Comparison of ENCODE assay signal across 22 cellular contexts in the genomic region with DNA sequence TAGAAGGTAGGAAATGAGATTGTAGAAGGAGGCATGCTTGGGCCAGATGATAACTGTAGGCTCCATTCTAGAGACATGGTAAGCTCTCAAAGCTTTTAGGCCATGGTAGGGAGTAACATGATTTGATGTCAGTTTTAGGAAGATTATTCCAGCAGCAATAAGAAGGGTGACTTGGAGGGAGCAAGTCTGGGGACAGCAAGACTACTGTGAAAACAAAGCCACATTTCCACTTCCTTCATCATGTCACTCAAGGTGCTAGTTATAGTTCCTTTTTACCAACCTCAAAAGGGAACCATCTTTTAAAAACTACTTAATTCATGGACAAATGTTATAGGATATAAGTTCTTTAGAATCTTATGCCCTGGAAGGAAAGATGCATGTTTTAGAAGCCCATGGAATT. TPM values are rescaled to one million over a fixed set of nuclear protein-coding genes. Genes with fewer than 3 reads are reported as not detected.
DNase-seq lines count a peak whose midpoint lies in the region; ATAC-seq and TF ChIP-seq lines count a peak whose summit lies in the region.
"Had no signal": no experiment of that assay in that cellular context is flagged by ENCODE, and none has a peak within 500 bp of the region (broad histone marks: within the 10 kb centered on the region; RNA-seq: fewer than 3 reads in every experiment).

No MANE protein-coding gene starts in this region.

- no peak overlapping the region for H3K18ac ChIP-seq in trophoblast cell (ENCODE audit: low read length)

- H4K8ac ChIP-seq in trophoblast cell (ENCODE audit: low read depth, low read length), result no peak overlapping the region

- POLR2A ChIA-PET in activated CD4-positive, alpha-beta memory T cell treated with anti-CD3 and anti-CD28 coated beads, Interleukin-2, amount 10 ng/mL, durations not matched to agents 7 days and 5 days (lab: Charles Lee), result interaction anchor here (1.6 kb wide), 1 partner anchor 23 kb away, joined by 4 read pairs; no protein-coding TSS in a partner anchor
- POLR2A ChIA-PET in activated CD4-positive, alpha-beta memory T cell treated with anti-CD3 and anti-CD28 coated beads for 36 hours (lab: Charles Lee), result no interaction called here

- H3K27ac ChIP-seq in trophoblast cell (ENCODE audit: low read depth, low read length), result no peak overlapping the region
- H3K27ac ChIP-seq: coronary artery, upper lobe of right lung had no signal

- H2BK5ac ChIP-seq in trophoblast cell (ENCODE audit: low read depth, low read length, poor library complexity), result no peak overlapping the region

- no peak overlapping the region for H2AFZ ChIP-seq in trophoblast cell (ENCODE audit: insufficient read depth, low read length, poor library complexity)

- peaks cover 3% of the 10 kb centered on the region for H3K36me3 Mint-ChIP-seq in activated CD4-positive, alpha-beta memory T cell treated with anti-CD3 and anti-CD28 coated beads, Interleukin-2, amount 10 ng/mL, durations not matched to agents 7 days and 5 days (ENCODE audit: low read depth)
- H3K36me3 Mint-ChIP-seq in activated CD4-positive, alpha-beta memory T cell treated with anti-CD3 and anti-CD28 coated beads for 36 hours, result no peaks in the 10 kb centered on the region
- peaks cover 3 to 5% of the 10 kb centered on the region in 2 donors for H3K36me3 Mint-ChIP-seq in stimulated activated naive B cell treated with anti-CD40 and anti-IgM and Interleukin-4, amounts not matched to agents 10 μg/mL and 1 μg/mL and 100 μg/mL, for 72 hours
- H3K36me3 Mint-ChIP-seq: mesothelial cell of epicardium had no signal

- peaks cover 2% of the 10 kb centered on the region for H3K9me3 Mint-ChIP-seq in activated CD4-positive, alpha-beta memory T cell treated with anti-CD3 and anti-CD28 coated beads, Interleukin-2, amount 10 ng/mL, durations not matched to agents 7 days and 5 days
- H3K9me3 Mint-ChIP-seq in activated CD4-positive, alpha-beta memory T cell treated with anti-CD3 and anti-CD28 coated beads for 36 hours, result no peaks in the 10 kb centered on the region
- H3K9me3 Mint-ChIP-seq in stimulated activated naive B cell treated with anti-CD40 and anti-IgM and Interleukin-4, amounts not matched to agents 10 μg/mL and 1 μg/mL and 100 μg/mL, for 72 hours, result peaks cover 7 to 10% of the 10 kb centered on the region in 2 donors
- H3K9me3 Mint-ChIP-seq: CD8-positive, alpha-beta memory T cell; HFFc6 had no signal

- H3K23ac ChIP-seq in trophoblast cell (ENCODE audit: low read length), result no peak overlapping the region

- no peak overlapping the region for H2AK5ac ChIP-seq in trophoblast cell (ENCODE audit: low read length)

- H3K4me3 Mint-ChIP-seq in activated CD4-positive, alpha-beta memory T cell treated with anti-CD3 and anti-CD28 coated beads, Interleukin-2, amount 10 ng/mL, durations not matched to agents 7 days and 5 days, result no peak overlapping the region
- no peak overlapping the region for H3K4me3 Mint-ChIP-seq in activated CD4-positive, alpha-beta memory T cell treated with anti-CD3 and anti-CD28 coated beads for 36 hours
- H3K4me3 Mint-ChIP-seq in stimulated activated naive B cell treated with anti-CD40 and anti-IgM and Interleukin-4, amounts not matched to agents 10 μg/mL and 1 μg/mL and 100 μg/mL, for 72 hours, result no peak overlapping the region
- H3K4me3 Mint-ChIP-seq: CD8-positive, alpha-beta memory T cell; HFFc6; mesothelial cell of epicardium had no signal

- peaks cover 40% of the 10 kb centered on the region for H3K4me1 Mint-ChIP-seq in activated CD4-positive, alpha-beta memory T cell treated with anti-CD3 and anti-CD28 coated beads, Interleukin-2, amount 10 ng/mL, durations not matched to agents 7 days and 5 days
- peaks cover 18% of the 10 kb centered on the region for H3K4me1 Mint-ChIP-seq in activated CD4-positive, alpha-beta memory T cell treated with anti-CD3 and anti-CD28 coated beads for 36 hours (ENCODE audit: low read depth)
- H3K4me1 Mint-ChIP-seq in stimulated activated naive B cell treated with anti-CD40 and anti-IgM and Interleukin-4, amounts not matched to agents 10 μg/mL and 1 μg/mL and 100 μg/mL, for 72 hours, result peaks cover 29 to 48% of the 10 kb centered on the region in 2 donors

- no peaks in the 10 kb centered on the region for H3K9me3 ChIP-seq in trophoblast cell (ENCODE audit: insufficient read depth, low read depth, low read length)
- H3K9me3 ChIP-seq: upper lobe of right lung had no signal

- in situ Hi-C loops in KBM-7 (cut with MboI; ENCODE audit: low pct_unique_long_range_greater_than_20kb, low sequenced_read_pairs), result no loop called here

- no peaks in the 10 kb centered on the region for H3K79me2 ChIP-seq in trophoblast cell (ENCODE audit: control insufficient read depth, insufficient read depth, low read length, poor library complexity)

- H4K91ac ChIP-seq in trophoblast cell (ENCODE audit: low read depth, low read length), result no peak overlapping the region

- peak overlapping the region; percentile 49 for H3K27ac Mint-ChIP-seq in activated CD4-positive, alpha-beta memory T cell treated with anti-CD3 and anti-CD28 coated beads, Interleukin-2, amount 10 ng/mL, durations not matched to agents 7 days and 5 days
- no peak overlapping the region for H3K27ac Mint-ChIP-seq in activated CD4-positive, alpha-beta memory T cell treated with anti-CD3 and anti-CD28 coated beads for 36 hours
- peak overlapping the region; percentile 28 for H3K27ac Mint-ChIP-seq in stimulated activated naive B cell treated with anti-CD40 and anti-IgM and Interleukin-4, amounts not matched to agents 10 μg/mL and 1 μg/mL and 100 μg/mL, for 72 hours
- H3K27ac Mint-ChIP-seq: HFFc6, mesothelial cell of epicardium had no signal

- TF ChIP-seq CTCF in GM20000 (IDR thresholded peaks at IDR 0.05; ENCODE audit: extremely low read depth, missing control alignments), result no peak

- DNase-seq in activated CD4-positive, alpha-beta memory T cell treated with anti-CD3 and anti-CD28 coated beads, Interleukin-2, amount 10 ng/mL, durations not matched to agents 7 days and 5 days, result no peak
- DNase-seq in activated CD4-positive, alpha-beta memory T cell treated with anti-CD3 and anti-CD28 coated beads for 36 hours, result no peak
- DNase-seq in KBM-7 (peak; percentile 63), SKM-1 (lab: John Stamatoyannopoulos, UW; ENCODE audit: unreplicated experiment) (peak; percentile 72), D341Med (ENCODE audit: low spot score) (no peak), GM20000 (ENCODE audit: low spot score) (no peak), trophoblast cell (no peak)
- no peak for DNase-seq in stimulated activated naive B cell treated with anti-CD40 and anti-IgM and Interleukin-4, amounts not matched to agents 10 μg/mL and 1 μg/mL and 100 μg/mL, for 72 hours
- DNase-seq: activated CD4-positive, CD25-positive, alpha-beta regulatory T cell; CD8-positive, alpha-beta memory T cell; DND-41; foreskin fibroblast; HFFc6; hippocampal formation; kidney glomerular epithelial cell; NCI-H2171; retina; stimulated activated CD4-positive, alpha-beta T cell treated with anti-CD3 and anti-CD28 coated beads, Interleukin-12 subunit alpha, Interleukin-12 subunit beta, amount 100 ng/mL, for 4 hours; T-helper 1 cell; upper lobe of right lung had no signal

- H3K36me3 ChIP-seq in trophoblast cell (ENCODE audit: control insufficient read depth in 1 of 2, insufficient read depth in 2 of 2, low read length in 2 of 2), result no peaks in the 10 kb centered on the region
- H3K36me3 ChIP-seq: upper lobe of right lung had no signal

- H3K27me3 Mint-ChIP-seq in activated CD4-positive, alpha-beta memory T cell treated with anti-CD3 and anti-CD28 coated beads, Interleukin-2, amount 10 ng/mL, durations not matched to agents 7 days and 5 days, result no peaks in the 10 kb centered on the region
- H3K27me3 Mint-ChIP-seq in activated CD4-positive, alpha-beta memory T cell treated with anti-CD3 and anti-CD28 coated beads for 36 hours, result peaks cover 4% of the 10 kb centered on the region
- H3K27me3 Mint-ChIP-seq in stimulated activated naive B cell treated with anti-CD40 and anti-IgM and Interleukin-4, amounts not matched to agents 10 μg/mL and 1 μg/mL and 100 μg/mL, for 72 hours, result no peaks in the 10 kb centered on the region

- no peak overlapping the region for H3K14ac ChIP-seq in trophoblast cell (ENCODE audit: low read length)

- intact Hi-C loops in activated CD4-positive, alpha-beta memory T cell treated with anti-CD3 and anti-CD28 coated beads for 36 hours (cut with micrococcal nuclease), result no loop called here

- no peak overlapping the region for H4K12ac ChIP-seq in trophoblast cell (ENCODE audit: low read depth, low read length)

- peaks cover 0 to 3% of the 10 kb centered on the region in 2 experiments for H3K4me1 ChIP-seq in trophoblast cell (ENCODE audit: control insufficient read depth in 1 of 2, insufficient read depth in 2 of 2, low read length in 2 of 2)
- H3K4me1 ChIP-seq: upper lobe of right lung had no signal

- no peaks in the 10 kb centered on the region for H3K79me1 ChIP-seq in trophoblast cell (ENCODE audit: low read length)

- H2BK120ac ChIP-seq in trophoblast cell (ENCODE audit: insufficient read depth, low read length, poor library complexity), result no peak overlapping the region

- H3K4me3 ChIP-seq in trophoblast cell (ENCODE audit: low read depth, low read length), result no peak overlapping the region
- H3K4me3 ChIP-seq: coronary artery, upper lobe of right lung had no signal

- CTCF ChIA-PET in activated CD4-positive, alpha-beta memory T cell treated with anti-CD3 and anti-CD28 coated beads, Interleukin-2, amount 10 ng/mL, durations not matched to agents 7 days and 5 days (lab: Charles Lee), result no interaction called here
- CTCF ChIA-PET in activated CD4-positive, alpha-beta memory T cell treated with anti-CD3 and anti-CD28 coated beads for 36 hours (lab: Charles Lee), result no interaction called here

- H3K9ac ChIP-seq in trophoblast cell (ENCODE audit: low read length), result no peak overlapping the region

- no peak overlapping the region for H3K4ac ChIP-seq in trophoblast cell (ENCODE audit: low read depth, low read length)

- ATAC-seq in stimulated activated naive B cell treated with anti-CD40 and anti-IgM and Interleukin-4, amounts not matched to agents 10 μg/mL and 1 μg/mL and 100 μg/mL, for 72 hours (replicated peaks), result peak; percentile 30 to 36
- ATAC-seq: upper lobe of right lung had no signal

- no peak overlapping the region for H3K4me2 ChIP-seq in trophoblast cell (ENCODE audit: low read length)

- H3K27me3 ChIP-seq in trophoblast cell (ENCODE audit: insufficient read depth, low read length), result no peaks in the 10 kb centered on the region
- H3K27me3 ChIP-seq: upper lobe of right lung had no signal

- H2BK12ac ChIP-seq in trophoblast cell (ENCODE audit: low read length), result no peak overlapping the region

RNA-seq across cellular contexts. Expression of gene WDFY2, which starts 23.9 kb away (rescaled TPM):
- total RNA-seq in activated CD4-positive, alpha-beta memory T cell treated with anti-CD3 and anti-CD28 coated beads, Interleukin-2, amount 10 ng/mL, durations not matched to agents 7 days and 5 days, result 10 to 100 TPM; 12.2 to 14.1 TPM
- total RNA-seq in activated CD4-positive, alpha-beta memory T cell treated with anti-CD3 and anti-CD28 coated beads for 36 hours, result 10 to 100 TPM in 1 of 2 experiments, 1 to 10 TPM in 1; 9.3 to 11.2 TPM
- 14.4 and 15.0 TPM in 2 replicates for polyA plus RNA-seq in trophoblast cell (2013)

Comparison
In these comparisons a context has a peak if more than half of its experiments do, and no peak if none do; other contexts are left out.
1. DNase-seq: peak in KBM-7 (single experiment) and SKM-1 (single experiment); none in activated CD4-positive, alpha-beta memory T cell treated with anti-CD3 and anti-CD28 coated beads, Interleukin-2, amount 10 ng/mL, durations not matched to agents 7 days and 5 days (single experiment), activated CD4-positive, alpha-beta memory T cell treated with anti-CD3 and anti-CD28 coated beads for 36 hours (single experiment), stimulated activated naive B cell treated with anti-CD40 and anti-IgM and Interleukin-4, amounts not matched to agents 10 μg/mL and 1 μg/mL and 100 μg/mL, for 72 hours (single experiment), D341Med (single experiment), GM20000 (single experiment) and trophoblast cell (0 of 2).